In the genomic region with DNA sequence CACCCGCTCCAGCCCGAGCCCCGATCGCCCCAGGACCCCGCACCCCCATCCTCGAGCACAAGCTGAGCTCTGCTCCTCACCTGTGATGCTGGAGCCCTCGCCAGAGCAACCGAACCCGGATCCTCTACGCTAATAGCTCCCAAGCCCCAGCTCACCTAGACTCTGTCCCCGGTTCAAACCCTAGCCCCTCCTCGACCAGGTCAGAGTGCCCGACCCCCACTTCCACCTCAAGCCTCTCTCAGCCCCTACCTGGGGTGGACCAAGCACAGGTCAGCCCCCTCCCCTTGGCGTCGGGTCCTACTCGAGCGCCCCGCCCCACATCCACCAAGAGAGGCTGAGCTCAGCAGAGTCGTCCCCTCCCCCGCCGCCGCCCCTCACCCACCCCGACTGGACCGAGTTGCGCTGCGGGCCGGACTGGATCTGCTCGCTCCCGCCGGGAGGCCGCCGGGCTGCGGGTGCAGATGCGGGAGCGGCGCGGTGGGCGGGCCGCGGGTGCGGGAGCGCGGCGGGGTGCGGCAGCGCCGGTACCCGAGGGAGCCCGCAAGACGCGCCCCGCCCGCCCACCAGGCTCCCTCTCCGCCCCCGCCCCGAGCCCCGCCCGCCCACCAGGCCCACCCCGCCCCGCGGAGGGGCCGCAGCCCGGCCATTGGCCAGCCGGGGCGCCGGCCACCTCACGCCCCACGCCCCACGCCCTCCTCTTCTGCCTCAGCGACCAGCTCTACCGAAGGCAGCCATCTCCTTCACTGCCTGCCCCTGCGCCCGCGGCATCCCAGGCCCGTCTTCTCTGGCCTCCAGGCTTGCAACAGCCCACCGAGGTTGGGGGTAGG, we compare ENCODE assay signal across 1 cellular context.
TF ChIP-seq lines count a peak whose summit lies in the region.

No MANE protein-coding gene starts in this region.

TF ChIP-seq in HEK293, 187 proteins besides CTCF, POLR2A, EP300 and RAD21 (continued from another document):
- TF ChIP-seq, protein P1, sequence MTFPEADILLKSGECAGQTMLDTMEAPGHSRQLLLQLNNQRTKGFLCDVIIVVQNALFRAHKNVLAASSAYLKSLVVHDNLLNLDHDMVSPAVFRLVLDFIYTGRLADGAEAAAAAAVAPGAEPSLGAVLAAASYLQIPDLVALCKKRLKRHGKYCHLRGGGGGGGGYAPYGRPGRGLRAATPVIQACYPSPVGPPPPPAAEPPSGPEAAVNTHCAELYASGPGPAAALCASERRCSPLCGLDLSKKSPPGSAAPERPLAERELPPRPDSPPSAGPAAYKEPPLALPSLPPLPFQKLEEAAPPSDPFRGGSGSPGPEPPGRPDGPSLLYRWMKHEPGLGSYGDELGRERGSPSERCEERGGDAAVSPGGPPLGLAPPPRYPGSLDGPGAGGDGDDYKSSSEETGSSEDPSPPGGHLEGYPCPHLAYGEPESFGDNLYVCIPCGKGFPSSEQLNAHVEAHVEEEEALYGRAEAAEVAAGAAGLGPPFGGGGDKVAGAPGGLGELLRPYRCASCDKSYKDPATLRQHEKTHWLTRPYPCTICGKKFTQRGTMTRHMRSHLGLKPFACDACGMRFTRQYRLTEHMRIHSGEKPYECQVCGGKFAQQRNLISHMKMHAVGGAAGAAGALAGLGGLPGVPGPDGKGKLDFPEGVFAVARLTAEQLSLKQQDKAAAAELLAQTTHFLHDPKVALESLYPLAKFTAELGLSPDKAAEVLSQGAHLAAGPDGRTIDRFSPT (tag by site-specific recombination; IDR thresholded peaks at IDR 0.05) = no peak
- TF ChIP-seq, protein P2, sequence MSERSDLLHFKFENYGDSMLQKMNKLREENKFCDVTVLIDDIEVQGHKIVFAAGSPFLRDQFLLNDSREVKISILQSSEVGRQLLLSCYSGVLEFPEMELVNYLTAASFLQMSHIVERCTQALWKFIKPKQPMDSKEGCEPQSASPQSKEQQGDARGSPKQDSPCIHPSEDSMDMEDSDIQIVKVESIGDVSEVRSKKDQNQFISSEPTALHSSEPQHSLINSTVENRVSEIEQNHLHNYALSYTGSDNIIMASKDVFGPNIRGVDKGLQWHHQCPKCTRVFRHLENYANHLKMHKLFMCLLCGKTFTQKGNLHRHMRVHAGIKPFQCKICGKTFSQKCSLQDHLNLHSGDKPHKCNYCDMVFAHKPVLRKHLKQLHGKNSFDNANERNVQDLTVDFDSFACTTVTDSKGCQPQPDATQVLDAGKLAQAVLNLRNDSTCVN (tag by site-specific recombination; optimal IDR thresholded peaks at IDR 0.05) = peak; percentile 29
- TF ChIP-seq SP2 (tag by site-specific recombination; IDR thresholded peaks at IDR 0.05) (peak; percentile 26; the same call in 1 of the 2 replicates), ZNF585B (tag by site-specific recombination; IDR thresholded peaks at IDR 0.05) (no peak), MZF1 (tag by site-specific recombination; IDR thresholded peaks at IDR 0.05; ENCODE audit: borderline replicate concordance) (no peak), ZNF335 (tag by site-specific recombination; conservative IDR thresholded peaks at IDR 0.05) (peak; percentile 82), ZNF514 (tag by site-specific recombination; IDR thresholded peaks at IDR 0.05) (no peak)
